ENCODE assay signal across 16 cellular contexts in the genomic region with DNA sequence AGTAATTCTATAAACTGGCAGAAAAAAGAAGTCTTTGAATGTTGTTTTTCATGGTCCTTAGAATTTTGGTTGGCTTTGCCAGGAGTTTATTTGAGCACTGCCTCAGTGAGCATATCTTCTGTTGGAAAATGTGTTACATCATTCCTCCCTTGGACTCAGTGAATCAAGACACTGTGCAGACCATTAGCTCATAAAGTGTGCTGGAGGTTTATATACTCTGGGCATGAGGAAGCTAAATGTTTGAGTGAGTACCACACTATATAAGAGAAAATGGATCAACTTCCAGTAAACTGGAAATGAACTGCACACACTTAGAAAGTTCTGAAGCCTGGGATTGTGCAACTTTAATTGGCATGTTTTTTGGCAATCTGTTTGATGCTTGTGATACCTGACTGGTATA.
DNase-seq lines count a peak whose midpoint lies in the region; ATAC-seq, FAIRE-seq and TF ChIP-seq lines count a peak whose summit lies in the region.
"Had no signal": no experiment of that assay in that cellular context is flagged by ENCODE, and none has a peak within 500 bp of the region (broad histone marks: within the 10 kb centered on the region; RNA-seq: fewer than 3 reads in every experiment).

No MANE protein-coding gene starts in this region.

- H3K4me3 ChIP-seq in adipocyte (ENCODE audit: low read length) (peak overlapping the region; percentile 28), iPS-15b (ENCODE audit: low read depth, low read length) (peak overlapping the region; percentile 10)
- H3K4me3 ChIP-seq: GM12878, vagina had no signal

- no peaks in the 10 kb centered on the region for H3K27me3 ChIP-seq in adipocyte (replicated peaks; ENCODE audit: control insufficient read depth, insufficient read depth, low read length)
- H3K27me3 ChIP-seq in iPS-15b (ENCODE audit: control insufficient read depth, insufficient read depth, low read length): peaks cover 25% of the 10 kb centered on the region
- H3K27me3 ChIP-seq: vagina had no signal

- ATAC-seq in omental fat pad (ENCODE audit: low FRiP score): peak; percentile 63
- no peak for ATAC-seq in HG03045 (IDR thresholded peaks at IDR 0.05; ENCODE audit: unreplicated experiment)
- ATAC-seq in HG03025 (IDR thresholded peaks at IDR 0.05; ENCODE audit: low FRiP score, unreplicated experiment): no peak
- ATAC-seq: activated T-helper 17 cell treated with anti-CD3 and anti-CD28 coated beads, Interleukin-2, amount 50 U/mL, for 72 hours; GM12878 had no signal

- peak; percentile 32 for DNase-seq in ACHN
- peak; percentile 34 for DNase-seq in adipocyte (ENCODE audit: low read depth)
- no peak for DNase-seq in omental fat pad (ENCODE audit: low spot score)
- no peak for DNase-seq in NCI-H2227 treated with DMSO at 0.1 percent for 48 hours (lab: John Stamatoyannopoulos, UW)
- no peak for DNase-seq in urothelium cell line (ENCODE audit: low spot score)
- DNase-seq: activated CD4-positive, alpha-beta T cell treated with anti-CD3 and anti-CD28 coated beads, Interleukin-2, amount 50 U/mL, for 1 hour; HCEC 1CT; NCI-H345; OCI-M1 had no signal

- no peaks in the 10 kb centered on the region for H3K9me3 ChIP-seq in adipocyte (ENCODE audit: control insufficient read depth, low read length)
- H3K9me3 ChIP-seq in iPS-15b (ENCODE audit: control insufficient read depth, insufficient read depth, low read length): no peaks in the 10 kb centered on the region
- H3K9me3 ChIP-seq: vagina had no signal

- H3K4me1 ChIP-seq in adipocyte (ENCODE audit: control insufficient read depth, insufficient read depth, low read length) (peaks cover 22% of the 10 kb centered on the region), iPS-15b (ENCODE audit: control insufficient read depth, insufficient read depth, low read length) (peaks cover 13% of the 10 kb centered on the region)

- H3K36me3 ChIP-seq in adipocyte (ENCODE audit: control insufficient read depth, insufficient read depth, low read length, severe bottlenecking): no peaks in the 10 kb centered on the region
- H3K36me3 ChIP-seq in iPS-15b (ENCODE audit: control insufficient read depth, insufficient read depth, low read length): no peaks in the 10 kb centered on the region
- H3K36me3 ChIP-seq: vagina had no signal

- in situ Hi-C loops in ACHN (cut with HindIII; ENCODE audit: low pct_ligation_motif_present, low pct_unique_long_range_greater_than_20kb, low sequenced_read_pairs): no loop called here

- H3K9ac ChIP-seq in adipocyte (ENCODE audit: low read length) (no peak overlapping the region), iPS-15b (ENCODE audit: low read depth, low read length) (no peak overlapping the region)

- no peak for FAIRE-seq in urothelium cell line (lab: Jason Lieb, UNC)
- FAIRE-seq: bronchial epithelial cell, GM12878 had no signal

- TF ChIP-seq CTCF in omental fat pad (IDR thresholded peaks at IDR 0.05): no peak

Comparison
In these comparisons a context has a peak if more than half of its experiments do, and no peak if none do; other contexts are left out.
1. DNase-seq: peak in ACHN (single experiment) and adipocyte (single experiment); none in omental fat pad (single experiment), NCI-H2227 treated with DMSO at 0.1 percent for 48 hours (single experiment) and urothelium cell line (single experiment).